Comparison of ENCODE assay signal across 22 cellular contexts in the genomic region with DNA sequence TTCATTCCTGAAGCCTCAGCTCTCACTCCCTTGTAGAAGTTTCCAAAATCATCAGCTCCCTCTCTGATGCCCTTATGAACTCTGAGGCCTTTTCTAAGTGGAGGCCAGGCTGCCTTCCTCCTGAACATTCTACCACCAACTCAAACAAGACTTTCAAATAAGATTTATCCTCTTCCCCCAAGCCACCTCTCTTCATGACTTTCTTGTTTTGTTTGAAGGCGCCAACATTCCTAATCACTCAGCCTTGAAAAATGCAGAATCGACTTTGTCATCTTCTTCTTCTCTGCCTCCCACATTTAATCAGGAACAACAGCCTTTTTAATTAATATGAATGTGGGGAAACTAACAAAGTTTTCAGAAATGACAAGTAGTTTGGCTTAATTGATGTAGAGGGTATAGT.
DNase-seq lines count a peak whose midpoint lies in the region; ATAC-seq and TF ChIP-seq lines count a peak whose summit lies in the region.
"Had no signal": no experiment of that assay in that cellular context is flagged by ENCODE, and none has a peak within 500 bp of the region (broad histone marks: within the 10 kb centered on the region; RNA-seq: fewer than 3 reads in every experiment).

No MANE protein-coding gene starts in this region.

- H3K4me3 ChIP-seq in fibroblast of lung (replicated peaks in 1 of 4; ENCODE audit: control extremely low read depth in 1 of 4, insufficient read depth in 1 of 4, low read depth in 3 of 4, low read length in 4 of 4), result no peak overlapping the region
- no peak overlapping the region for H3K4me3 ChIP-seq in heart left ventricle
- H3K4me3 ChIP-seq: left ventricle myocardium inferior, smooth muscle cell had no signal

- no peak overlapping the region for H2AFZ ChIP-seq in fibroblast of lung (ENCODE audit: low read length)
- H2AFZ ChIP-seq: parathyroid adenoma had no signal

- no peaks in the 10 kb centered on the region for H3K36me3 ChIP-seq in fibroblast of lung (ENCODE audit: control insufficient read depth, insufficient read depth, low read length)
- H3K36me3 ChIP-seq in heart left ventricle, result no peaks in the 10 kb centered on the region
- H3K36me3 ChIP-seq: left ventricle myocardium inferior had no signal

- H3K79me2 ChIP-seq in fibroblast of lung (ENCODE audit: control insufficient read depth, insufficient read depth, low read length), result no peaks in the 10 kb centered on the region
- H3K79me2 ChIP-seq: parathyroid adenoma had no signal

- no peaks in the 10 kb centered on the region for H3K36me3 Mint-ChIP-seq in nephron (ENCODE audit: low read depth)
- H3K36me3 Mint-ChIP-seq: brain, IgD-negative memory B cell had no signal

- H3K9me3 ChIP-seq in fibroblast of lung (ENCODE audit: control insufficient read depth, insufficient read depth, low read depth, low read length) (no peaks in the 10 kb centered on the region), heart left ventricle (no peaks in the 10 kb centered on the region)
- H3K9me3 ChIP-seq: left ventricle myocardium inferior had no signal

- TF ChIP-seq POLR2A in heart left ventricle (IDR thresholded peaks at IDR 0.05), result no peak

- H3K27ac ChIP-seq in fibroblast of lung (ENCODE audit: insufficient read depth, low read length) (no peak overlapping the region), heart left ventricle (no peak overlapping the region)
- H3K27ac ChIP-seq: left ventricle myocardium inferior, parathyroid adenoma had no signal

- no peak overlapping the region for H3K4me2 ChIP-seq in fibroblast of lung (ENCODE audit: extremely low read depth, insufficient read depth, low read length)
- H3K4me2 ChIP-seq: smooth muscle cell had no signal

- peak overlapping the region in 1 of 3 experiments; percentile 44 for H3K4me3 Mint-ChIP-seq in nephron
- H3K4me3 Mint-ChIP-seq: activated CD4-positive, alpha-beta T cell treated with anti-CD3 and anti-CD28 coated beads for 36 hours; brain; IgD-negative memory B cell had no signal

- no peaks in the 10 kb centered on the region for H4K20me1 ChIP-seq in fibroblast of lung (ENCODE audit: control insufficient read depth, extremely low read depth, insufficient read depth, low read length)

- H3K27ac Mint-ChIP-seq in nephron, result peak overlapping the region; percentile 79 to 98 (median 96)
- H3K27ac Mint-ChIP-seq: activated CD4-positive, alpha-beta T cell treated with anti-CD3 and anti-CD28 coated beads for 36 hours; IgD-negative memory B cell had no signal

- WGBS in heart left ventricle, 4 donors, result 77 to 85% (median 83%) methylated on average over 2 of the region's 2 CpGs

- no peak for TF ChIP-seq CTCF in fibroblast of lung (conservative IDR thresholded peaks at IDR 0.05 in 1 of 2, IDR thresholded peaks at IDR 0.05 in 1 of 2; ENCODE audit: low read depth in 1 of 2, low read length in 2 of 2)
- no peak for TF ChIP-seq CTCF in nephron (IDR thresholded peaks at IDR 0.05; ENCODE audit: unreplicated experiment in 3 of 3)
- no peak for TF ChIP-seq CTCF in heart left ventricle (IDR thresholded peaks at IDR 0.05)

- peaks cover 8% of the 10 kb centered on the region for H3K27me3 Mint-ChIP-seq in nephron (ENCODE audit: low read depth)
- H3K27me3 Mint-ChIP-seq: activated CD4-positive, alpha-beta T cell treated with anti-CD3 and anti-CD28 coated beads for 36 hours; brain; IgD-negative memory B cell had no signal

- no peak for ATAC-seq in heart left ventricle
- ATAC-seq: activated CD4-positive, alpha-beta T cell treated with anti-CD3 and anti-CD28 coated beads for 36 hours had no signal

- in situ Hi-C loops in Caki2 (cut with HindIII; ENCODE audit: low pct_unique_long_range_greater_than_20kb, low sequenced_read_pairs), result no loop called here

- H3K9ac ChIP-seq in fibroblast of lung (ENCODE audit: insufficient read depth, low read length), result no peak overlapping the region
- H3K9ac ChIP-seq: parathyroid adenoma had no signal

- H3K27me3 ChIP-seq in fibroblast of lung (ENCODE audit: control insufficient read depth, insufficient read depth, low read length) (no peaks in the 10 kb centered on the region), heart left ventricle (no peaks in the 10 kb centered on the region)

- intact Hi-C loops in heart left ventricle (cut with DNase I), result no loop called here

- no peaks in the 10 kb centered on the region for H3K4me1 ChIP-seq in fibroblast of lung (ENCODE audit: control insufficient read depth, extremely low read depth, insufficient read depth, low read length)
- H3K4me1 ChIP-seq in heart left ventricle, result no peaks in the 10 kb centered on the region
- H3K4me1 ChIP-seq: left ventricle myocardium inferior, parathyroid adenoma had no signal

- peaks cover 26% of the 10 kb centered on the region for H3K4me1 Mint-ChIP-seq in nephron
- H3K4me1 Mint-ChIP-seq: activated CD4-positive, alpha-beta T cell treated with anti-CD3 and anti-CD28 coated beads for 36 hours; IgD-negative memory B cell had no signal

- DNase-seq in Caki2 (ENCODE audit: low read depth) (peak; percentile 29), M059J (ENCODE audit: low read depth) (peak; percentile 80), fibroblast of lung (ENCODE audit: low read depth in 2 of 2) (peak; percentile 39 to 89), NCI-H1694 treated with DMSO at 0.1 percent for 48 hours (lab: John Stamatoyannopoulos, UW) (no peak), heart left ventricle (no peak), NCI-H146 treated with DMSO at 0.1 percent for 48 hours (lab: John Stamatoyannopoulos, UW; ENCODE audit: unreplicated experiment) (no peak)
- no peak for DNase-seq in activated CD4-positive, alpha-beta T cell treated with anti-CD3 and anti-CD28 coated beads, Interleukin-2, amount 50 U/mL, for 48 hours
- DNase-seq: activated CD4-positive, alpha-beta T cell treated with anti-CD3 and anti-CD28 coated beads for 36 hours; activated naive CD4-positive, alpha-beta T cell; AML-193; COR-L47; left ventricle myocardium inferior; NCI-H2107; NCI-H526 treated with DMSO at 0.1 percent for 48 hours; stimulated activated CD4-positive, alpha-beta T cell treated with anti-CD3 and anti-CD28 coated beads, Interleukin-4, amount 100 ng/mL, for 4 hours; stimulated activated CD8-positive, alpha-beta memory T cell treated with anti-CD3 and anti-CD28 coated beads, Interleukin-4, amount 100 ng/mL, for 48 hours; substantia nigra had no signal

- H3K9me3 Mint-ChIP-seq in nephron, result no peaks in the 10 kb centered on the region
- H3K9me3 Mint-ChIP-seq: brain had no signal

Comparison
In these comparisons a context has a peak if more than half of its experiments do, and no peak if none do; other contexts are left out.
1. DNase-seq: peak in Caki2 (single experiment), M059J (single experiment) and fibroblast of lung (2 of 2); none in NCI-H1694 treated with DMSO at 0.1 percent for 48 hours (single experiment), heart left ventricle (0 of 5), NCI-H146 treated with DMSO at 0.1 percent for 48 hours (single experiment) and activated CD4-positive, alpha-beta T cell treated with anti-CD3 and anti-CD28 coated beads, Interleukin-2, amount 50 U/mL, for 48 hours (0 of 2).